ENCODE assay signal across 2 cellular contexts in the genomic region with DNA sequence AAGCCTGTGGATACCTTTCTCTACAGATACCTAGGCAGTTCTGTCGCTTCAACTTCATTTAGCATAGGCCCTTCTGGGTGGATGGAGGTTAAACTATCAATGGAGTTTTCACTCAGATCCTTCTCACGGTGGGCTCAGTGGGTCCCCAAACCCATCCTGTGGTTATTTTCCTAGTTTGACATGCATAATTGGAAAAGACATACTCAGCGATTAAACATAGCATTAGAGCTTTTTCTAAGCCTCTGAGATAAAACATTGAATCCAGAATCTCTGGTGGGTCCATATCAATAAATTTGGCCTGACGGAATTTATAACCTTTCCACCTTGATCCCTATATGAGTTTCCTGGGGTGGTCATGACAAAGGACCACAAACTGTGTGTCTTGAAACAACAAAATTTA.
TF ChIP-seq lines count a peak whose summit lies in the region.

No MANE protein-coding gene starts in this region.

TF ChIP-seq in SK-N-SH, 30 proteins besides CTCF, POLR2A, EP300 and RAD21 (continued from another document):
- TF ChIP-seq, protein P1, sequence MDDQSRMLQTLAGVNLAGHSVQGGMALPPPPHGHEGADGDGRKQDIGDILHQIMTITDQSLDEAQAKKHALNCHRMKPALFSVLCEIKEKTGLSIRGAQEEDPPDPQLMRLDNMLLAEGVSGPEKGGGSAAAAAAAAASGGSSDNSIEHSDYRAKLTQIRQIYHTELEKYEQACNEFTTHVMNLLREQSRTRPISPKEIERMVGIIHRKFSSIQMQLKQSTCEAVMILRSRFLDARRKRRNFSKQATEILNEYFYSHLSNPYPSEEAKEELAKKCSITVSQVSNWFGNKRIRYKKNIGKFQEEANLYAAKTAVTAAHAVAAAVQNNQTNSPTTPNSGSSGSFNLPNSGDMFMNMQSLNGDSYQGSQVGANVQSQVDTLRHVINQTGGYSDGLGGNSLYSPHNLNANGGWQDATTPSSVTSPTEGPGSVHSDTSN (IDR thresholded peaks at IDR 0.05): no peak
- TF ChIP-seq NRF1 (IDR thresholded peaks at IDR 0.05; ENCODE audit: low read depth, low read length) (no peak), POLR2AphosphoS5 (IDR thresholded peaks at IDR 0.05; ENCODE audit: low read depth, low read length) (no peak), TAF1 (IDR thresholded peaks at IDR 0.05; ENCODE audit: borderline replicate concordance, low read depth, low read length) (no peak), FOXJ3 (CRISPR knock-in tag; IDR thresholded peaks at IDR 0.05) (no peak), YY1 (IDR thresholded peaks at IDR 0.05; ENCODE audit: low read depth) (no peak), MXI1 (IDR thresholded peaks at IDR 0.05; ENCODE audit: low read depth, low read length) (no peak), SMC3 (IDR thresholded peaks at IDR 0.05; ENCODE audit: low read depth, low read length) (no peak), RXRA (IDR thresholded peaks at IDR 0.05; ENCODE audit: borderline replicate concordance, low read depth) (no peak), RCOR1 (IDR thresholded peaks at IDR 0.05; ENCODE audit: low read length) (no peak), TCF12 (IDR thresholded peaks at IDR 0.05) (no peak), FOXM1 (IDR thresholded peaks at IDR 0.05; ENCODE audit: low read depth) (no peak)
- TF ChIP-seq, protein P2, sequence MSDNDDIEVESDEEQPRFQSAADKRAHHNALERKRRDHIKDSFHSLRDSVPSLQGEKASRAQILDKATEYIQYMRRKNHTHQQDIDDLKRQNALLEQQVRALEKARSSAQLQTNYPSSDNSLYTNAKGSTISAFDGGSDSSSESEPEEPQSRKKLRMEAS (IDR thresholded peaks at IDR 0.05; ENCODE audit: low read depth): no peak
- TF ChIP-seq, protein P3, sequence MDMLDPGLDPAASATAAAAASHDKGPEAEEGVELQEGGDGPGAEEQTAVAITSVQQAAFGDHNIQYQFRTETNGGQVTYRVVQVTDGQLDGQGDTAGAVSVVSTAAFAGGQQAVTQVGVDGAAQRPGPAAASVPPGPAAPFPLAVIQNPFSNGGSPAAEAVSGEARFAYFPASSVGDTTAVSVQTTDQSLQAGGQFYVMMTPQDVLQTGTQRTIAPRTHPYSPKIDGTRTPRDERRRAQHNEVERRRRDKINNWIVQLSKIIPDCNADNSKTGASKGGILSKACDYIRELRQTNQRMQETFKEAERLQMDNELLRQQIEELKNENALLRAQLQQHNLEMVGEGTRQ (IDR thresholded peaks at IDR 0.05; ENCODE audit: borderline replicate concordance, low read depth, low read length): no peak

TF ChIP-seq in SK-N-SH treated with all-trans-retinoic acid at 6 μM for 48 hours, 23 proteins besides CTCF, POLR2A, EP300 and RAD21 (continued from another document):
- TF ChIP-seq, protein P4, sequence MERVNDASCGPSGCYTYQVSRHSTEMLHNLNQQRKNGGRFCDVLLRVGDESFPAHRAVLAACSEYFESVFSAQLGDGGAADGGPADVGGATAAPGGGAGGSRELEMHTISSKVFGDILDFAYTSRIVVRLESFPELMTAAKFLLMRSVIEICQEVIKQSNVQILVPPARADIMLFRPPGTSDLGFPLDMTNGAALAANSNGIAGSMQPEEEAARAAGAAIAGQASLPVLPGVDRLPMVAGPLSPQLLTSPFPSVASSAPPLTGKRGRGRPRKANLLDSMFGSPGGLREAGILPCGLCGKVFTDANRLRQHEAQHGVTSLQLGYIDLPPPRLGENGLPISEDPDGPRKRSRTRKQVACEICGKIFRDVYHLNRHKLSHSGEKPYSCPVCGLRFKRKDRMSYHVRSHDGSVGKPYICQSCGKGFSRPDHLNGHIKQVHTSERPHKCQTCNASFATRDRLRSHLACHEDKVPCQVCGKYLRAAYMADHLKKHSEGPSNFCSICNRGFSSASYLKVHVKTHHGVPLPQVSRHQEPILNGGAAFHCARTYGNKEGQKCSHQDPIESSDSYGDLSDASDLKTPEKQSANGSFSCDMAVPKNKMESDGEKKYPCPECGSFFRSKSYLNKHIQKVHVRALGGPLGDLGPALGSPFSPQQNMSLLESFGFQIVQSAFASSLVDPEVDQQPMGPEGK (CRISPR knock-in tag; IDR thresholded peaks at IDR 0.05; ENCODE audit: borderline replicate concordance): no peak
- TF ChIP-seq, protein P5, sequence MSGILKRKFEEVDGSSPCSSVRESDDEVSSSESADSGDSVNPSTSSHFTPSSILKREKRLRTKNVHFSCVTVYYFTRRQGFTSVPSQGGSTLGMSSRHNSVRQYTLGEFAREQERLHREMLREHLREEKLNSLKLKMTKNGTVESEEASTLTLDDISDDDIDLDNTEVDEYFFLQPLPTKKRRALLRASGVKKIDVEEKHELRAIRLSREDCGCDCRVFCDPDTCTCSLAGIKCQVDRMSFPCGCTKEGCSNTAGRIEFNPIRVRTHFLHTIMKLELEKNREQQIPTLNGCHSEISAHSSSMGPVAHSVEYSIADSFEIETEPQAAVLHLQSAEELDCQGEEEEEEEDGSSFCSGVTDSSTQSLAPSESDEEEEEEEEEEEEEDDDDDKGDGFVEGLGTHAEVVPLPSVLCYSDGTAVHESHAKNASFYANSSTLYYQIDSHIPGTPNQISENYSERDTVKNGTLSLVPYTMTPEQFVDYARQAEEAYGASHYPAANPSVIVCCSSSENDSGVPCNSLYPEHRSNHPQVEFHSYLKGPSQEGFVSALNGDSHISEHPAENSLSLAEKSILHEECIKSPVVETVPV (CRISPR knock-in tag; IDR thresholded peaks at IDR 0.05): no peak
